In genomic region chr2:138780451-138780880, GRCh38 we compare ENCODE assay signal across 14 cellular contexts. TPM values are rescaled to one million over a fixed set of nuclear protein-coding genes. Genes with fewer than 3 reads are reported as not detected.
DNase-seq lines count a peak whose midpoint lies in the region; ATAC-seq, FAIRE-seq and TF ChIP-seq lines count a peak whose summit lies in the region.
"Had no signal": no experiment of that assay in that cellular context is flagged by ENCODE, and none has a peak within 500 bp of the region (broad histone marks: within the 10 kb centered on the region; RNA-seq: fewer than 3 reads in every experiment).

No MANE protein-coding gene starts in this region.

- TF ChIP-seq CTCF in heart right ventricle (IDR thresholded peaks at IDR 0.05) (no peak), right atrium auricular region (IDR thresholded peaks at IDR 0.05) (no peak), neural progenitor cell (IDR thresholded peaks at IDR 0.05) (no peak)

- H3K4me1 Mint-ChIP-seq in neural progenitor cell, result peaks cover 18% of the 10 kb centered on the region

- peak in 2 of 8 donors; percentile 27 to 41 for ATAC-seq in heart right ventricle
- ATAC-seq in Right ventricle myocardium inferior, result no peak
- ATAC-seq: activated T-helper 17 cell treated with anti-CD3 and anti-CD28 coated beads, Interleukin-2, amount 50 U/mL, for 72 hours had no signal

- H3K9me3 Mint-ChIP-seq in neural progenitor cell, result peaks cover 6% of the 10 kb centered on the region
- H3K9me3 Mint-ChIP-seq: activated T-helper 17 cell treated with anti-CD3 and anti-CD28 coated beads, Interleukin-2, amount 50 U/mL, for 72 hours had no signal

- peak overlapping the region; percentile 95 for H2AFZ ChIP-seq in neural progenitor cell (replicated peaks)

- H3F3A ChIP-seq in neural progenitor cell (ENCODE audit: low read depth), result peaks cover 10% of the 10 kb centered on the region

- H3K4me1 ChIP-seq in heart right ventricle (peaks cover 0 to 18% (median 13%) of the 10 kb centered on the region in 9 donors), right atrium auricular region (peaks cover 0 to 19% of the 10 kb centered on the region in 2 donors), neural progenitor cell (peaks cover 28% of the 10 kb centered on the region)

- 0 to 3% methylated on average over 35 to 39 of the region's 39 CpGs for WGBS in heart right ventricle, 2 donors

- H3K36me3 ChIP-seq in heart right ventricle, result no peaks in the 10 kb centered on the region
- no peaks in the 10 kb centered on the region for H3K36me3 ChIP-seq in right atrium auricular region
- H3K36me3 ChIP-seq in neural progenitor cell, result no peaks in the 10 kb centered on the region
- H3K36me3 ChIP-seq: SJCRH30 had no signal

- intact Hi-C loops in heart right ventricle (cut with DNase I), result loop anchor here in 5 of 10 donors (10.0 kb wide), 4 partner anchors 286 to 866 kb away; no protein-coding TSS in a partner anchor
- intact Hi-C loops in Right ventricle myocardium inferior (cut with DNase I), result no loop called here

- no peak overlapping the region for H3K27ac ChIP-seq in heart right ventricle
- H3K27ac ChIP-seq in right atrium auricular region, result no peak overlapping the region
- H3K27ac ChIP-seq in neural progenitor cell, result no peak overlapping the region
- H3K27ac ChIP-seq: SJCRH30 had no signal

- FAIRE-seq in urothelium cell line (lab: Jason Lieb, UNC), result no peak

- peak overlapping the region; percentile 3 to 49 (median 37) for H3K4me3 ChIP-seq in heart right ventricle
- peak overlapping the region; percentile 14 to 46 for H3K4me3 ChIP-seq in right atrium auricular region
- H3K4me3 ChIP-seq in neural progenitor cell, result peak overlapping the region; percentile 54
- H3K4me3 ChIP-seq: SJCRH30 had no signal

- no peak overlapping the region for H3K4me3 Mint-ChIP-seq in neural progenitor cell
- H3K4me3 Mint-ChIP-seq: activated T-helper 17 cell treated with anti-CD3 and anti-CD28 coated beads, Interleukin-2, amount 50 U/mL, for 72 hours had no signal

- H3K27ac Mint-ChIP-seq in neural progenitor cell, result no peak overlapping the region
- H3K27ac Mint-ChIP-seq: activated T-helper 17 cell treated with anti-CD3 and anti-CD28 coated beads, Interleukin-2, amount 50 U/mL, for 72 hours had no signal

- no peaks in the 10 kb centered on the region for H4K20me1 ChIP-seq in neural progenitor cell (ENCODE audit: low read depth)

- TF ChIP-seq POLR2A in erythroblast (IDR thresholded peaks at IDR 0.05; ENCODE audit: low read length), result no peak

- no peaks in the 10 kb centered on the region for H3K36me3 Mint-ChIP-seq in neural progenitor cell

- H3K9me3 ChIP-seq in heart right ventricle (no peaks in the 10 kb centered on the region), right atrium auricular region (no peaks in the 10 kb centered on the region), neural progenitor cell (ENCODE audit: low read depth) (no peaks in the 10 kb centered on the region)
- H3K9me3 ChIP-seq: SJCRH30 had no signal

- H3K9ac ChIP-seq in neural progenitor cell, result no peak overlapping the region

- H3K27me3 ChIP-seq in heart right ventricle (peaks cover 8 to 73% (median 64%) of the 10 kb centered on the region in 7 donors), right atrium auricular region (peaks cover 0 to 12% of the 10 kb centered on the region in 2 donors), neural progenitor cell (peaks cover 62% of the 10 kb centered on the region)
- H3K27me3 ChIP-seq: SJCRH30 had no signal

- DNase-seq in heart right ventricle (no peak), Right ventricle myocardium inferior (ENCODE audit: missing footprints) (no peak), right atrium auricular region (ENCODE audit: low spot score) (no peak), neural progenitor cell (ENCODE audit: low spot score) (peak; percentile 50), urothelium cell line (ENCODE audit: low spot score) (peak; percentile 38), NCI-H128 (lab: John Stamatoyannopoulos, UW; ENCODE audit: unreplicated experiment) (no peak), erythroblast (lab: John Stamatoyannopoulos, UW) (no peak), midbrain (lab: John Stamatoyannopoulos, UW) (no peak)
- DNase-seq: NCI-H226, nucleus accumbens, SJCRH30 had no signal

- peaks cover 18% of the 10 kb centered on the region for H3K79me2 ChIP-seq in neural progenitor cell (ENCODE audit: low read depth)

- H3K27me3 Mint-ChIP-seq in neural progenitor cell (ENCODE audit: insufficient read depth, low read depth), result peaks cover 36% of the 10 kb centered on the region

- peak overlapping the region; percentile 91 for H3K4me2 ChIP-seq in neural progenitor cell

RNA-seq across cellular contexts. Expression of gene NXPH2, which starts 0.3 kb away (rescaled TPM):
- not detected for total RNA-seq in heart right ventricle
- not detected for polyA plus RNA-seq in heart right ventricle
- total RNA-seq in Right ventricle myocardium inferior, result not detected
- 1 to 10 TPM in 1 of 2 donors, under 1 TPM in 1; 0.48 to 1.3 TPM for total RNA-seq in right atrium auricular region
- 2.7 and 4.3 TPM in 2 replicates for total RNA-seq in neural progenitor cell (ENCODE audit: low replicate concordance)
- total RNA-seq: activated T-helper 17 cell treated with anti-CD3 and anti-CD28 coated beads, Interleukin-2, amount 50 U/mL, for 72 hours; G401; glomerular endothelial cell; SJCRH30 had no signal

Comparison
In these comparisons a context has a peak if more than half of its experiments do, and no peak if none do; other contexts are left out.
1. DNase-seq: peak in neural progenitor cell (single experiment) and urothelium cell line (single experiment); none in heart right ventricle (0 of 2), Right ventricle myocardium inferior (single experiment), right atrium auricular region (single experiment), NCI-H128 (single experiment), erythroblast (0 of 2) and midbrain (single experiment).
2. Peak in every context shown above with its lines, with median percentiles within 50 percentile points of each other: H3K4me3 ChIP-seq.